In genomic region chrX:45710081-45710801, GRCh38 we compare ENCODE assay signal across 8 cellular contexts.
A peak's percentile ranks its signal among the peaks of the same experiment; 100 is the strongest.
DNase-seq lines count a peak whose midpoint lies in the region; ATAC-seq, FAIRE-seq and TF ChIP-seq lines count a peak whose summit lies in the region.

No MANE protein-coding gene starts in this region.

- DNase-seq in GM04503 (ENCODE audit: low read depth) (peak; percentile 99), GM23248 (peak; percentile 90), MV-4-11 (lab: John Stamatoyannopoulos, UW) (peak; percentile 22), GM12878 (ENCODE audit: low read depth, low spot score) (peak; percentile 69), NCI-H69 (lab: John Stamatoyannopoulos, UW) (no peak), lower lobe of right lung (no peak), germinal center (ENCODE audit: low spot score) (no peak)
- peak; percentile 27 to 58 (median 35) for DNase-seq in stimulated activated CD4-positive, alpha-beta T cell treated with anti-CD3 and anti-CD28 coated beads, TNF-alpha, amount 100 ng/mL, for 48 hours (ENCODE audit: low read depth in 3 of 3)

- RAD21 ChIA-PET in GM12878 (lab: Charles Lee; ENCODE audit: unreplicated experiment): no interaction called here

- FAIRE-seq in GM12878 (lab: Jason Lieb, UNC): peak; percentile 56

- 3% methylated on average over 2 of the region's 2 CpGs; no CpG with 5 or more reads in 1 of the 2 experiments for WGBS in GM23248 (ENCODE audit: low coverage in 1 of 2, low lambda C conversion rate in 2 of 2, missing lambda C conversion rate in 2 of 2), 2 experiments
- WGBS in GM12878 (ENCODE audit: insufficient coverage, insufficient replicate concordance, low lambda C conversion rate, missing lambda C conversion rate): 5% methylated on average over 2 of the region's 2 CpGs

- H3K79me2 ChIP-seq in GM23248 (ENCODE audit: insufficient read depth): no peaks in the 10 kb centered on the region
- H3K79me2 ChIP-seq in GM12878 (ENCODE audit: control insufficient read depth, insufficient read depth, low read length): no peaks in the 10 kb centered on the region

- TF ChIP-seq POLR2A in GM12878 (IDR thresholded peaks at IDR 0.05; ENCODE audit: low read depth, low read length): no peak

- no TSS peak for BruUV-seq in GM12878 (replicated peaks; lab: Mats Ljungman, UMichigan)

- in situ Hi-C loops in GM23248 (cut with MboI): loop anchor here (25.0 kb wide), 1 partner anchor 198 kb away; no protein-coding TSS in a partner anchor
- in situ Hi-C loops in GM12878 (cut with MboI): no loop called here

- TF ChIP-seq RAD21 in GM12878 (IDR thresholded peaks at IDR 0.05; ENCODE audit: insufficient read depth, low read depth, low read length): no peak

- H4K20me1 ChIP-seq in GM23248 (ENCODE audit: insufficient read depth) (no peaks in the 10 kb centered on the region), GM12878 (ENCODE audit: control insufficient read depth, insufficient read depth) (no peaks in the 10 kb centered on the region)

- H3K9ac ChIP-seq in GM23248 (peak overlapping the region; percentile 62; the same call in 1 of the 2 replicates), GM12878 (ENCODE audit: control insufficient read depth, insufficient read depth, low read length) (no peak overlapping the region)

- H3K9me2 ChIP-seq in GM23248 (ENCODE audit: insufficient read depth): no peaks in the 10 kb centered on the region; the same call in 1 of the 2 replicates

- TF ChIP-seq CTCF in GM12878 (IDR thresholded peaks at IDR 0.05 in 2 of 3, conservative IDR thresholded peaks at IDR 0.05 in 1 of 3; ENCODE audit: control insufficient read depth in 2 of 3, extremely low read depth in 1 of 3, insufficient read depth in 1 of 3, low read depth in 3 of 3, low read length in 3 of 3): no peak
- TF ChIP-seq CTCF in lower lobe of right lung (IDR thresholded peaks at IDR 0.05): no peak

- SMC1A ChIA-PET in GM12878 (lab: Charles Lee; ENCODE audit: uncharacterized antibody, unreplicated experiment): interaction anchor here (0.5 to 1.6 kb wide), 5 partner anchors 11 to 873 kb away, joined by 3 to 5 read pairs (median 3); no protein-coding TSS in a partner anchor

- peaks cover 65% of the 10 kb centered on the region for H3F3A ChIP-seq in GM23248 (ENCODE audit: insufficient read depth)

- no peaks in the 10 kb centered on the region for H3K9me3 ChIP-seq in GM23248 (ENCODE audit: low read depth)
- H3K9me3 ChIP-seq in GM12878 (replicated peaks; ENCODE audit: control insufficient read depth, insufficient read depth, low read length): no peaks in the 10 kb centered on the region; the same call in 2 of the 3 replicates
- H3K9me3 ChIP-seq in lower lobe of right lung: no peaks in the 10 kb centered on the region

- CTCF ChIA-PET in GM12878 (lab: Yijun Ruan, JAX): no interaction called here

- H3K36me3 ChIP-seq in GM23248 (ENCODE audit: low read depth): no peaks in the 10 kb centered on the region
- H3K36me3 ChIP-seq in GM12878 (ENCODE audit: control insufficient read depth in 2 of 2, insufficient read depth in 2 of 2, low read length in 1 of 2): no peaks in the 10 kb centered on the region
- H3K36me3 ChIP-seq in lower lobe of right lung: no peaks in the 10 kb centered on the region

- peaks cover 50% of the 10 kb centered on the region for H3K4me1 ChIP-seq in GM23248 (ENCODE audit: insufficient read depth)
- no peaks in the 10 kb centered on the region for H3K4me1 ChIP-seq in GM12878 (ENCODE audit: control insufficient read depth, insufficient read depth, low read length)
- H3K4me1 ChIP-seq in lower lobe of right lung: no peaks in the 10 kb centered on the region

- peak; percentile 92 for ATAC-seq in GM12878
- ATAC-seq in lower lobe of right lung: no peak

- H3K27ac ChIP-seq in GM23248: peak overlapping the region; percentile 93
- no peak overlapping the region for H3K27ac ChIP-seq in GM12878 (ENCODE audit: control insufficient read depth, insufficient read depth)
- H3K27ac ChIP-seq in lower lobe of right lung: no peak overlapping the region

- POLR2A ChIA-PET in GM12878 (lab: Charles Lee): interaction anchor here (0.9 kb wide), 1 partner anchor 59 kb away, joined by 3 read pairs; no protein-coding TSS in a partner anchor

- H3K27me3 ChIP-seq in GM23248 (replicated peaks; ENCODE audit: insufficient read depth) (no peaks in the 10 kb centered on the region), GM12878 (replicated peaks in 1 of 2; ENCODE audit: control insufficient read depth in 2 of 2, insufficient read depth in 2 of 2, low read length in 1 of 2) (no peaks in the 10 kb centered on the region), lower lobe of right lung (ENCODE audit: low read depth) (no peaks in the 10 kb centered on the region)

- no peak overlapping the region for H3K4me3 ChIP-seq in GM23248
- no peak overlapping the region for H3K4me3 ChIP-seq in GM12878
- H3K4me3 ChIP-seq in lower lobe of right lung: no peak overlapping the region

- H3K4me2 ChIP-seq in GM23248 (ENCODE audit: unreplicated experiment) (peak overlapping the region; percentile 49), GM12878 (ENCODE audit: control insufficient read depth, insufficient read depth) (no peak overlapping the region)

- intact Hi-C loops in GM12878 (cut with micrococcal nuclease; ENCODE audit: unreplicated experiment) (loop anchor here (1.0 to 5.0 kb wide), 2 partner anchors 49 to 472 kb away; no protein-coding TSS in a partner anchor), lower lobe of right lung (cut with DNase I) (no loop called here)

- no peak for TF ChIP-seq EP300 in GM12878 (IDR thresholded peaks at IDR 0.05; ENCODE audit: borderline replicate concordance in 1 of 2, control insufficient read depth in 1 of 2, low read depth in 2 of 2, low read length in 2 of 2)

- H2AFZ ChIP-seq in GM23248 (no peak overlapping the region), GM12878 (ENCODE audit: control insufficient read depth, low read depth, low read length) (no peak overlapping the region)

TF ChIP-seq in GM12878, 131 proteins besides CTCF, POLR2A, EP300 and RAD21 (continues in another document):
- TF ChIP-seq EED (IDR thresholded peaks at IDR 0.05; ENCODE audit: low read depth): peak; percentile 56; the same call in 1 of the 2 replicates
- 0 out of 3 replicates have a peak, but pooled peaks have one; percentile 45 for TF ChIP-seq POU2F2 (IDR thresholded peaks at IDR 0.05; ENCODE audit: borderline replicate concordance, low read depth, low read length)
- peak; percentile 28; the same call in 1 of the 2 replicates for TF ChIP-seq ATF2 (IDR thresholded peaks at IDR 0.05; ENCODE audit: low read length)
- TF ChIP-seq IRF4 (IDR thresholded peaks at IDR 0.05; ENCODE audit: low read depth, low read length): 0 out of 2 replicates have a peak, but pooled peaks have one; percentile 8
- TF ChIP-seq MTA2 (IDR thresholded peaks at IDR 0.05; ENCODE audit: low read depth): 0 out of 2 replicates have a peak, but pooled peaks have one; percentile 15
- peak; percentile 41; the same call in 1 of the 2 replicates for TF ChIP-seq GABPA (IDR thresholded peaks at IDR 0.05; ENCODE audit: low read depth)
- peak; percentile 70 for TF ChIP-seq JUNB (IDR thresholded peaks at IDR 0.05)
- peak; percentile 79 for TF ChIP-seq RUNX3 (IDR thresholded peaks at IDR 0.05; ENCODE audit: low read length)
- TF ChIP-seq ATF3 (IDR thresholded peaks at IDR 0.05; ENCODE audit: borderline replicate concordance, extremely low read depth, low read depth, low read length): no peak
- TF ChIP-seq NFIC (IDR thresholded peaks at IDR 0.05; ENCODE audit: low read depth, low read length): peak; percentile 80
- TF ChIP-seq PAX5 (IDR thresholded peaks at IDR 0.05; ENCODE audit: borderline replicate concordance, low read depth, low read length): no peak
- TF ChIP-seq CHD1 (IDR thresholded peaks at IDR 0.05; ENCODE audit: low read depth, low read length): no peak
- peak; percentile 39; the same call in 1 of the 2 replicates for TF ChIP-seq IKZF1 (conservative IDR thresholded peaks at IDR 0.05)
- TF ChIP-seq ELK1 (IDR thresholded peaks at IDR 0.05; ENCODE audit: low read depth, low read length): no peak
- TF ChIP-seq FOXM1 (IDR thresholded peaks at IDR 0.05; ENCODE audit: low read depth, low read length): peak; percentile 74
- 0 out of 2 replicates have a peak, but pooled peaks have one; percentile 26 for TF ChIP-seq NR2F1 (conservative IDR thresholded peaks at IDR 0.05)

Comparison
In these comparisons a context has a peak if more than half of its experiments do, and no peak if none do; other contexts are left out.
1. DNase-seq: peak in GM04503 (single experiment), GM23248 (single experiment), MV-4-11 (single experiment), GM12878 (single experiment) and stimulated activated CD4-positive, alpha-beta T cell treated with anti-CD3 and anti-CD28 coated beads, TNF-alpha, amount 100 ng/mL, for 48 hours (3 of 3); none in NCI-H69 (single experiment), lower lobe of right lung (single experiment) and germinal center (single experiment).